ENCODE assay signal across 21 cellular contexts in the genomic region with DNA sequence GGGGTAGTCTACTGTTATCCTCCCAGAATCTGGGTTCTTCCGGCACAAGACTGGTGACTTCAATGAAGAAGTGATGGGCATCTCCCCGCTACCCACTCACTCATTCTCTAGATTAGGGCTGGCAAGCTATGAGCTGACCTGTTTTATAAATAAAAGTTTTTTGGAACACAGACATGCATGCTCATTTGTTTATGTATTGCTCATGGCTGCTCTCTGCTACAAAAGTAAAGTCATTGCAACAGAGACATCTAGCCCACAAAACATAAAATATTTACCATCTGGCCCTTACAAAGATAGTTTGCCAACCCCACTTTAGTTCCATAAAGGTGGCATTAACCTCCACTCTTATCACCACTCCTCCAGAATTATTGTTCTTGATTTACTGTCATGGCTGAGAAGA.
"Had no signal": no experiment of that assay in that cellular context is flagged by ENCODE, and none has a peak within 500 bp of the region (broad histone marks: within the 10 kb centered on the region; RNA-seq: fewer than 3 reads in every experiment).

No MANE protein-coding gene starts in this region.

- H3K4me3 ChIP-seq: colonic mucosa, dorsolateral prefrontal cortex, esophagus squamous epithelium, gastroesophageal sphincter, heart left ventricle, hepatocyte, left lung, lower lobe of right lung had no signal

- ATAC-seq: foreskin keratinocyte; gastroesophageal sphincter; heart left ventricle; left lung; left ventricle myocardium superior; lower lobe of right lung; naive thymus-derived CD4-positive, alpha-beta T cell had no signal

- H3K27ac ChIP-seq: colonic mucosa, dorsolateral prefrontal cortex, esophagus squamous epithelium, foreskin keratinocyte, gastroesophageal sphincter, heart left ventricle, hepatocyte, left lung, lower lobe of right lung had no signal

- H3K4me1 ChIP-seq: colonic mucosa, gastroesophageal sphincter, heart left ventricle, left lung, lower lobe of right lung had no signal

- H3K4me2 ChIP-seq: hepatocyte had no signal

- H3K36me3 ChIP-seq: colonic mucosa, esophagus squamous epithelium, gastroesophageal sphincter, heart left ventricle, left lung, lower lobe of right lung had no signal

- H3K9me3 ChIP-seq: colonic mucosa, esophagus squamous epithelium, gastroesophageal sphincter, heart left ventricle, left lung, lower lobe of right lung had no signal

- H2AFZ ChIP-seq: hepatocyte had no signal

- H3K4me3 Mint-ChIP-seq: immature natural killer cell; naive thymus-derived CD4-positive, alpha-beta T cell had no signal

- H3K4me1 Mint-ChIP-seq: immature natural killer cell; naive thymus-derived CD4-positive, alpha-beta T cell had no signal

- H3K27me3 ChIP-seq: colonic mucosa, dorsolateral prefrontal cortex, esophagus squamous epithelium, foreskin keratinocyte, gastroesophageal sphincter, heart left ventricle, hepatocyte, left lung had no signal

- DNase-seq: colonic mucosa; dermis blood vessel endothelial cell; dorsolateral prefrontal cortex; effector CD4-positive, alpha-beta T cell; effector memory CD4-positive, alpha-beta T cell; esophagus squamous epithelium; foreskin keratinocyte; heart left ventricle; hypothalamus; immature natural killer cell; islet precursor cell; kidney; kidney glomerular epithelial cell; left lung; left ventricle myocardium superior; lower lobe of right lung; mesendoderm; midbrain; naive thymus-derived CD4-positive, alpha-beta T cell had no signal

- H3K36me3 Mint-ChIP-seq: immature natural killer cell; naive thymus-derived CD4-positive, alpha-beta T cell had no signal

- H3K27ac Mint-ChIP-seq: immature natural killer cell; naive thymus-derived CD4-positive, alpha-beta T cell had no signal

- H3K9me3 Mint-ChIP-seq: immature natural killer cell; naive thymus-derived CD4-positive, alpha-beta T cell had no signal
